Comparison of ENCODE assay signal across 9 cellular contexts in genomic region chr9:112331676-112331955, GRCh38. TPM values are rescaled to one million over a fixed set of nuclear protein-coding genes. Genes with fewer than 3 reads are reported as not detected.
DNase-seq lines count a peak whose midpoint lies in the region; ATAC-seq and TF ChIP-seq lines count a peak whose summit lies in the region.
"Had no signal": no experiment of that assay in that cellular context is flagged by ENCODE, and none has a peak within 500 bp of the region (broad histone marks: within the 10 kb centered on the region; RNA-seq: fewer than 3 reads in every experiment).

No MANE protein-coding gene starts in this region.

- CTCF ChIA-PET in activated CD4-positive, alpha-beta T cell treated with anti-CD3 and anti-CD28 coated beads, Interleukin-2, amount 10 ng/mL, durations not matched to agents 7 days and 5 days (lab: Charles Lee): interaction anchor here (0.5 to 1.3 kb wide), 2 partner anchors 71 to 219 kb away, joined by 3 to 5 read pairs; no protein-coding TSS in a partner anchor

- POLR2A ChIA-PET in activated CD4-positive, alpha-beta T cell treated with anti-CD3 and anti-CD28 coated beads, Interleukin-2, amount 10 ng/mL, durations not matched to agents 7 days and 5 days (lab: Charles Lee): no interaction called here

- H3K4me1 Mint-ChIP-seq in activated CD4-positive, alpha-beta T cell treated with anti-CD3 and anti-CD28 coated beads, Interleukin-2, amount 10 ng/mL, durations not matched to agents 7 days and 5 days: peaks cover 46% of the 10 kb centered on the region

- TF ChIP-seq CTCF in fibroblast of the aortic adventitia (IDR thresholded peaks at IDR 0.05; ENCODE audit: insufficient read depth, low read length): no peak

- peak overlapping the region; percentile 91 for H3K4me3 ChIP-seq in fibroblast of the aortic adventitia (ENCODE audit: low read depth, low read length)

- DNase-seq in activated CD4-positive, alpha-beta T cell treated with anti-CD3 and anti-CD28 coated beads, Interleukin-2, amount 10 ng/mL, durations not matched to agents 7 days and 5 days: no peak
- DNase-seq in activated CD4-positive, alpha-beta T cell treated with anti-CD3 and anti-CD28 coated beads, Interleukin-2, amount 50 U/mL, for 48 hours: no peak
- peak; percentile 35 for DNase-seq in SW480 (ENCODE audit: low spot score)
- DNase-seq in fibroblast of the aortic adventitia (ENCODE audit: low read depth): peak; percentile 27
- DNase-seq in superior temporal gyrus (ENCODE audit: extremely low spot score): peak; percentile 53
- no peak for DNase-seq in HK-2 (ENCODE audit: unreplicated experiment)
- DNase-seq in activated CD8-positive, alpha-beta memory T cell treated with anti-CD3 and anti-CD28 coated beads, Interleukin-2, amount 50 U/mL, for 4 hours: no peak
- DNase-seq: stimulated activated CD4-positive, alpha-beta T cell treated with anti-CD3 and anti-CD28 coated beads, Interleukin-1b, Interleukin-23, amount 100 ng/mL, for 48 hours had no signal

- H3K9me3 Mint-ChIP-seq in activated CD4-positive, alpha-beta T cell treated with anti-CD3 and anti-CD28 coated beads, Interleukin-2, amount 10 ng/mL, durations not matched to agents 7 days and 5 days: no peaks in the 10 kb centered on the region

- H3K27me3 Mint-ChIP-seq in activated CD4-positive, alpha-beta T cell treated with anti-CD3 and anti-CD28 coated beads, Interleukin-2, amount 10 ng/mL, durations not matched to agents 7 days and 5 days: no peaks in the 10 kb centered on the region

- ATAC-seq in GM21723 (IDR thresholded peaks at IDR 0.05; ENCODE audit: unreplicated experiment): no peak

- H3K36me3 Mint-ChIP-seq in activated CD4-positive, alpha-beta T cell treated with anti-CD3 and anti-CD28 coated beads, Interleukin-2, amount 10 ng/mL, durations not matched to agents 7 days and 5 days (ENCODE audit: low read depth): peaks cover 18% of the 10 kb centered on the region

- peak overlapping the region; percentile 98 for H3K27ac Mint-ChIP-seq in activated CD4-positive, alpha-beta T cell treated with anti-CD3 and anti-CD28 coated beads, Interleukin-2, amount 10 ng/mL, durations not matched to agents 7 days and 5 days

- H3K4me3 Mint-ChIP-seq in activated CD4-positive, alpha-beta T cell treated with anti-CD3 and anti-CD28 coated beads, Interleukin-2, amount 10 ng/mL, durations not matched to agents 7 days and 5 days: peak overlapping the region; percentile 95

RNA-seq across cellular contexts. Expression of gene PTBP3, which starts 1.8 kb away (rescaled TPM):
- total RNA-seq in activated CD4-positive, alpha-beta T cell treated with anti-CD3 and anti-CD28 coated beads, Interleukin-2, amount 10 ng/mL, durations not matched to agents 7 days and 5 days: 100 to 1,000 TPM; 147 to 231 TPM
- total RNA-seq in fibroblast of the aortic adventitia (ENCODE audit: low replicate concordance): 11.4 and 32.4 TPM in 2 replicates

RNA-seq across cellular contexts. Expression of gene HSDL2, which starts 48.3 kb away (rescaled TPM):
- total RNA-seq in activated CD4-positive, alpha-beta T cell treated with anti-CD3 and anti-CD28 coated beads, Interleukin-2, amount 10 ng/mL, durations not matched to agents 7 days and 5 days: 10 to 100 TPM; 18.4 to 24.1 TPM
- 49.7 and 54.9 TPM in 2 replicates for total RNA-seq in fibroblast of the aortic adventitia (ENCODE audit: low replicate concordance)

Comparison
In these comparisons a context has a peak if more than half of its experiments do, and no peak if none do; other contexts are left out.
1. DNase-seq: peak in SW480 (single experiment), fibroblast of the aortic adventitia (single experiment) and superior temporal gyrus (single experiment); none in activated CD4-positive, alpha-beta T cell treated with anti-CD3 and anti-CD28 coated beads, Interleukin-2, amount 10 ng/mL, durations not matched to agents 7 days and 5 days (single experiment), activated CD4-positive, alpha-beta T cell treated with anti-CD3 and anti-CD28 coated beads, Interleukin-2, amount 50 U/mL, for 48 hours (0 of 2), HK-2 (single experiment) and activated CD8-positive, alpha-beta memory T cell treated with anti-CD3 and anti-CD28 coated beads, Interleukin-2, amount 50 U/mL, for 4 hours (single experiment).